Comparison of ENCODE assay signal across 8 cellular contexts in the genomic region with DNA sequence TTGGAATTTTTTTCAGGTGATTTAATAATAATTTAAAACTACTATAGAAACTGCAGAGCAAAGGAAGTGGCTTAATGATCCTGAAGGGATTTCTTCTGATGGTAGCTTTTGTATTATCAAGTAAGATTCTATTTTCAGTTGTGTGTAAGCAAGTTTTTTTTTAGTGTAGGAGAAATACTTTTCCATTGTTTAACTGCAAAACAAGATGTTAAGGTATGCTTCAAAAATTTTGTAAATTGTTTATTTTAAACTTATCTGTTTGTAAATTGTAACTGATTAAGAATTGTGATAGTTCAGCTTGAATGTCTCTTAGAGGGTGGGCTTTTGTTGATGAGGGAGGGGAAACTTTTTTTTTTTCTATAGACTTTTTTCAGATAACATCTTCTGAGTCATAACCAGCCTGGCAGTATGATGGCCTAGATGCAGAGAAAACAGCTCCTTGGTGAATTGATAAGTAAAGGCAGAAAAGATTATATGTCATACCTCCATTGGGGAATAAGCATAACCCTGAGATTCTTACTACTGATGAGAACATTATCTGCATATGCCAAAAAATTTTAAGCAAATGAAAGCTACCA. TPM values are rescaled to one million over a fixed set of nuclear protein-coding genes. Genes with fewer than 3 reads are reported as not detected.
DNase-seq lines count a peak whose midpoint lies in the region; ATAC-seq and TF ChIP-seq lines count a peak whose summit lies in the region.

No MANE protein-coding gene starts in this region.

- ATAC-seq in esophagus mucosa: no peak

- in situ Hi-C loops in ACHN (cut with HindIII; ENCODE audit: low pct_ligation_motif_present, low pct_unique_long_range_greater_than_20kb, low sequenced_read_pairs): no loop called here

- peaks cover 1% of the 10 kb centered on the region for H3K79me1 ChIP-seq in mesendoderm (ENCODE audit: low read length)

- H3K23ac ChIP-seq in mesendoderm (ENCODE audit: low read length): no peak overlapping the region

- CTCF ChIA-PET in GM10248 (lab: Yijun Ruan, JAX): interaction anchor here (0.9 to 2.1 kb wide), 6 partner anchors 8 to 188 kb away, joined by 3 to 8 read pairs (median 5); partner anchors contain the start of gene CDC42EP2

- H3K4me2 ChIP-seq in mesendoderm (ENCODE audit: low read length): peak overlapping the region; percentile 73

- H2AK5ac ChIP-seq in mesendoderm (ENCODE audit: low read length): no peak overlapping the region

- DNase-seq in ACHN (peak; percentile 40), caudate nucleus (lab: John Stamatoyannopoulos, UW) (no peak), mesendoderm (peak; percentile 46), GM10248 (ENCODE audit: extremely low spot score) (no peak), posterior vena cava (ENCODE audit: low spot score) (no peak)
- no peak for DNase-seq in Jurkat, Clone E6-1 (ENCODE audit: low read depth, low spot score)
- no peak for DNase-seq in stimulated activated CD4-positive, alpha-beta T cell treated with anti-CD3 and anti-CD28 coated beads, Interleukin-2, amount 100 ng/mL, for 48 hours

- no peak overlapping the region for H3K18ac ChIP-seq in mesendoderm (ENCODE audit: low read length)

- H2BK15ac ChIP-seq in mesendoderm (replicated peaks; ENCODE audit: low read depth): no peak overlapping the region

- H3K4me1 ChIP-seq in mesendoderm (ENCODE audit: control insufficient read depth, low read depth, low read length): peaks cover 3% of the 10 kb centered on the region

- H3K36me3 ChIP-seq in mesendoderm (ENCODE audit: control insufficient read depth, insufficient read depth, low read length): peaks cover 19% of the 10 kb centered on the region

- POLR2A ChIA-PET in GM10248 (lab: Yijun Ruan, JAX): interaction anchor here (0.6 to 25.7 kb wide), 22 partner anchors 13 to 240 kb away, joined by 3 to 620 read pairs (median 5); partner anchors contain the start of genes FRMD8, NEAT1 and SCYL1

- H3K27ac ChIP-seq in caudate nucleus (ENCODE audit: low read depth, low read length) (peak overlapping the region; percentile 100), mesendoderm (ENCODE audit: low read depth, low read length) (no peak overlapping the region)

- peak overlapping the region; percentile 99 for H3K9ac ChIP-seq in mesendoderm (ENCODE audit: low read length)

- no peak overlapping the region for H3K4ac ChIP-seq in mesendoderm (ENCODE audit: low read depth, low read length)

- TF ChIP-seq CTCF in GM10248 (IDR thresholded peaks at IDR 0.05; ENCODE audit: control extremely low read depth, extremely low read depth, low read depth, missing control alignments): no peak

- peaks cover 70% of the 10 kb centered on the region for H3K79me2 ChIP-seq in mesendoderm (ENCODE audit: control insufficient read depth, insufficient read depth, low read length)

- intact Hi-C loops in posterior vena cava (cut with DNase I): no loop called here

- H2BK120ac ChIP-seq in mesendoderm (ENCODE audit: low read depth, low read length): no peak overlapping the region

- no peak overlapping the region for H4K8ac ChIP-seq in mesendoderm (ENCODE audit: low read depth, low read length)

- peak overlapping the region; percentile 75 for H3K4me3 ChIP-seq in Jurkat, Clone E6-1 (ENCODE audit: low read length)
- peak overlapping the region; percentile 78 for H3K4me3 ChIP-seq in mesendoderm (ENCODE audit: low read length)

- H4K5ac ChIP-seq in mesendoderm (ENCODE audit: low read length): no peak overlapping the region

- no peak overlapping the region for H2BK5ac ChIP-seq in mesendoderm (ENCODE audit: low read length)

- no peaks in the 10 kb centered on the region for H3K27me3 ChIP-seq in mesendoderm (ENCODE audit: insufficient read depth, low read length, poor library complexity)

- no peak overlapping the region for H3K56ac ChIP-seq in mesendoderm (ENCODE audit: low read length)

RNA-seq across cellular contexts. Expression of gene MALAT1, which starts 3.5 kb away (rescaled TPM):
- polyA plus RNA-seq in Jurkat, Clone E6-1 (2012; ENCODE audit: insufficient read depth, insufficient read length): 69.1 TPM
- polyA plus RNA-seq in mesendoderm (2013, experiment 1 of 2): 112 TPM
- 116 TPM for polyA plus RNA-seq in mesendoderm (2013, experiment 2 of 2)
- total RNA-seq in posterior vena cava: 1,000 to 10,000 TPM; 9,235 to 9,828 TPM
- 4,086 TPM for total RNA-seq in esophagus mucosa

RNA-seq across cellular contexts. Expression of gene SCYL1, which starts 22.5 kb away (rescaled TPM):
- 69.4 TPM for polyA plus RNA-seq in Jurkat, Clone E6-1 (2012; ENCODE audit: insufficient read depth, insufficient read length)
- 50.0 TPM for polyA plus RNA-seq in mesendoderm (2013, experiment 1 of 2)
- polyA plus RNA-seq in mesendoderm (2013, experiment 2 of 2): 51.8 TPM
- total RNA-seq in posterior vena cava (10 to 100 TPM; 66.3 to 74.3 TPM), esophagus mucosa (36.7 TPM)

RNA-seq across cellular contexts. Expression of gene LTBP3, which starts 55.8 kb away (rescaled TPM):
- 12.2 TPM for polyA plus RNA-seq in Jurkat, Clone E6-1 (2012; ENCODE audit: insufficient read depth, insufficient read length)
- 4.6 TPM for polyA plus RNA-seq in mesendoderm (2013, experiment 1 of 2)
- polyA plus RNA-seq in mesendoderm (2013, experiment 2 of 2): 3.8 TPM
- 100 to 1,000 TPM; 127 to 196 TPM for total RNA-seq in posterior vena cava
- 20.9 TPM for total RNA-seq in esophagus mucosa

Comparison
In these comparisons a context has a peak if more than half of its experiments do, and no peak if none do; other contexts are left out.
1. DNase-seq: peak in ACHN (single experiment) and mesendoderm (single experiment); none in Jurkat, Clone E6-1 (single experiment), caudate nucleus (0 of 61), GM10248 (single experiment), posterior vena cava (single experiment) and stimulated activated CD4-positive, alpha-beta T cell treated with anti-CD3 and anti-CD28 coated beads, Interleukin-2, amount 100 ng/mL, for 48 hours (0 of 2).